1 cellular context compared by ENCODE assay signal in genomic region chr2:112626604-112627059, GRCh38.
TF ChIP-seq lines count a peak whose summit lies in the region.

No MANE protein-coding gene starts in this region.

TF ChIP-seq in GM12878, 131 proteins besides CTCF, POLR2A, EP300 and RAD21 (continued from another document and continues in another):
- TF ChIP-seq, protein P1, sequence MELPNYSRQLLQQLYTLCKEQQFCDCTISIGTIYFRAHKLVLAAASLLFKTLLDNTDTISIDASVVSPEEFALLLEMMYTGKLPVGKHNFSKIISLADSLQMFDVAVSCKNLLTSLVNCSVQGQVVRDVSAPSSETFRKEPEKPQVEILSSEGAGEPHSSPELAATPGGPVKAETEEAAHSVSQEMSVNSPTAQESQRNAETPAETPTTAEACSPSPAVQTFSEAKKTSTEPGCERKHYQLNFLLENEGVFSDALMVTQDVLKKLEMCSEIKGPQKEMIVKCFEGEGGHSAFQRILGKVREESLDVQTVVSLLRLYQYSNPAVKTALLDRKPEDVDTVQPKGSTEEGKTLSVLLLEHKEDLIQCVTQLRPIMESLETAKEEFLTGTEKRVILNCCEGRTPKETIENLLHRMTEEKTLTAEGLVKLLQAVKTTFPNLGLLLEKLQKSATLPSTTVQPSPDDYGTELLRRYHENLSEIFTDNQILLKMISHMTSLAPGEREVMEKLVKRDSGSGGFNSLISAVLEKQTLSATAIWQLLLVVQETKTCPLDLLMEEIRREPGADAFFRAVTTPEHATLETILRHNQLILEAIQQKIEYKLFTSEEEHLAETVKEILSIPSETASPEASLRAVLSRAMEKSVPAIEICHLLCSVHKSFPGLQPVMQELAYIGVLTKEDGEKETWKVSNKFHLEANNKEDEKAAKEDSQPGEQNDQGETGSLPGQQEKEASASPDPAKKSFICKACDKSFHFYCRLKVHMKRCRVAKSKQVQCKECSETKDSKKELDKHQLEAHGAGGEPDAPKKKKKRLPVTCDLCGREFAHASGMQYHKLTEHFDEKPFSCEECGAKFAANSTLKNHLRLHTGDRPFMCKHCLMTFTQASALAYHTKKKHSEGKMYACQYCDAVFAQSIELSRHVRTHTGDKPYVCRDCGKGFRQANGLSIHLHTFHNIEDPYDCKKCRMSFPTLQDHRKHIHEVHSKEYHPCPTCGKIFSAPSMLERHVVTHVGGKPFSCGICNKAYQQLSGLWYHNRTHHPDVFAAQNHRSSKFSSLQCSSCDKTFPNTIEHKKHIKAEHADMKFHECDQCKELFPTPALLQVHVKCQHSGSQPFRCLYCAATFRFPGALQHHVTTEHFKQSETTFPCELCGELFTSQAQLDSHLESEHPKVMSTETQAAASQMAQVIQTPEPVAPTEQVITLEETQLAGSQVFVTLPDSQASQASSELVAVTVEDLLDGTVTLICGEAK (IDR thresholded peaks at IDR 0.05; ENCODE audit: borderline replicate concordance) = no peak
- no peak for TF ChIP-seq WRNIP1 (IDR thresholded peaks at IDR 0.05; ENCODE audit: borderline replicate concordance, low read depth, low read length)
- peak; percentile 50; the same call in 1 of the 2 replicates for TF ChIP-seq IKZF1 (conservative IDR thresholded peaks at IDR 0.05)
- TF ChIP-seq, protein P2, sequence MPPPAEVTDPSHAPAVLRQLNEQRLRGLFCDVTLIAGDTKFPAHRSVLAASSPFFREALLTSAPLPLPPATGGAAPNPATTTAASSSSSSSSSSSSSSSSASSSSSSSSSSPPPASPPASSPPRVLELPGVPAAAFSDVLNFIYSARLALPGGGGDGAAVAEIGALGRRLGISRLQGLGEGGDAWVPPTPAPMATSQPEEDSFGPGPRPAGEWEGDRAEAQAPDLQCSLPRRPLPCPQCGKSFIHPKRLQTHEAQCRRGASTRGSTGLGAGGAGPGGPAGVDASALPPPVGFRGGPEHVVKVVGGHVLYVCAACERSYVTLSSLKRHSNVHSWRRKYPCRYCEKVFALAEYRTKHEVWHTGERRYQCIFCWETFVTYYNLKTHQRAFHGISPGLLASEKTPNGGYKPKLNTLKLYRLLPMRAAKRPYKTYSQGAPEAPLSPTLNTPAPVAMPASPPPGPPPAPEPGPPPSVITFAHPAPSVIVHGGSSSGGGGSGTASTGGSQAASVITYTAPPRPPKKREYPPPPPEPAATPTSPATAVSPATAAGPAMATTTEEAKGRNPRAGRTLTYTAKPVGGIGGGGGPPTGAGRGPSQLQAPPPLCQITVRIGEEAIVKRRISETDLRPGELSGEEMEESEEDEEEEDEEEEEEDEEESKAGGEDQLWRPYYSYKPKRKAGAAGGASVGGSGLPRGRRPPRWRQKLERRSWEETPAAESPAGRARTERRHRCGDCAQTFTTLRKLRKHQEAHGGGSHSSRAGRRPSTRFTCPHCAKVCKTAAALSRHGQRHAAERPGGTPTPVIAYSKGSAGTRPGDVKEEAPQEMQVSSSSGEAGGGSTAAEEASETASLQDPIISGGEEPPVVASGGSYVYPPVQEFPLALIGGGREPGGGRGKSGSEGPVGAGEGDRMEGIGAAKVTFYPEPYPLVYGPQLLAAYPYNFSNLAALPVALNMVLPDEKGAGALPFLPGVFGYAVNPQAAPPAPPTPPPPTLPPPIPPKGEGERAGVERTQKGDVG (CRISPR knock-in tag; IDR thresholded peaks at IDR 0.05) = no peak
- no peak for TF ChIP-seq BRCA1 (IDR thresholded peaks at IDR 0.05; ENCODE audit: low read depth, low read length)
- TF ChIP-seq POLR2AphosphoS5 (IDR thresholded peaks at IDR 0.05; ENCODE audit: low read length) = no peak
- peak in 1 of 2 experiments; percentile 26; a peak in 1 of 4 replicates for TF ChIP-seq IKZF2 (IDR thresholded peaks at IDR 0.05)
- no peak for TF ChIP-seq MAX (IDR thresholded peaks at IDR 0.05; ENCODE audit: low read depth, low read length)
- no peak for TF ChIP-seq SKIL (IDR thresholded peaks at IDR 0.05; ENCODE audit: low read depth, poor library complexity, severe bottlenecking)
- no peak for TF ChIP-seq ETV6 (conservative IDR thresholded peaks at IDR 0.05 in 1 of 2, IDR thresholded peaks at IDR 0.05 in 1 of 2; ENCODE audit: borderline replicate concordance in 1 of 2, low read depth in 1 of 2)
- no peak for TF ChIP-seq ATF3 (IDR thresholded peaks at IDR 0.05; ENCODE audit: borderline replicate concordance, extremely low read depth, low read depth, low read length)
- no peak for TF ChIP-seq TCF7 (IDR thresholded peaks at IDR 0.05; ENCODE audit: borderline replicate concordance)
- no peak for TF ChIP-seq CEBPZ (IDR thresholded peaks at IDR 0.05; ENCODE audit: low read depth, low read length)
- TF ChIP-seq NFYA (IDR thresholded peaks at IDR 0.05; ENCODE audit: borderline replicate concordance, low read depth, low read length) = no peak
- TF ChIP-seq NFIC (IDR thresholded peaks at IDR 0.05; ENCODE audit: low read depth, low read length) = no peak
- TF ChIP-seq IRF3 (IDR thresholded peaks at IDR 0.05) = no peak
- TF ChIP-seq TBL1XR1 (IDR thresholded peaks at IDR 0.05; ENCODE audit: low read depth, low read length) = no peak
- TF ChIP-seq KDM1A (IDR thresholded peaks at IDR 0.05; ENCODE audit: borderline replicate concordance) = no peak
- no peak for TF ChIP-seq MYB (IDR thresholded peaks at IDR 0.05; ENCODE audit: borderline replicate concordance, low read depth, low read length)
- no peak for TF ChIP-seq PKNOX1 (IDR thresholded peaks at IDR 0.05)
- TF ChIP-seq RELA (IDR thresholded peaks at IDR 0.05; ENCODE audit: borderline replicate concordance, partially characterized antibody) = no peak
- no peak for TF ChIP-seq HDAC2 (IDR thresholded peaks at IDR 0.05)
- peak; percentile 39; the same call in 1 of the 2 replicates for TF ChIP-seq MTA2 (IDR thresholded peaks at IDR 0.05; ENCODE audit: low read depth)
- TF ChIP-seq IRF4 (IDR thresholded peaks at IDR 0.05; ENCODE audit: low read depth, low read length) = 0 out of 2 replicates have a peak, but pooled peaks have one; percentile 33
- no peak for TF ChIP-seq ZNF384 (IDR thresholded peaks at IDR 0.05; ENCODE audit: borderline replicate concordance, low read depth, low read length)
- TF ChIP-seq, protein P3, sequence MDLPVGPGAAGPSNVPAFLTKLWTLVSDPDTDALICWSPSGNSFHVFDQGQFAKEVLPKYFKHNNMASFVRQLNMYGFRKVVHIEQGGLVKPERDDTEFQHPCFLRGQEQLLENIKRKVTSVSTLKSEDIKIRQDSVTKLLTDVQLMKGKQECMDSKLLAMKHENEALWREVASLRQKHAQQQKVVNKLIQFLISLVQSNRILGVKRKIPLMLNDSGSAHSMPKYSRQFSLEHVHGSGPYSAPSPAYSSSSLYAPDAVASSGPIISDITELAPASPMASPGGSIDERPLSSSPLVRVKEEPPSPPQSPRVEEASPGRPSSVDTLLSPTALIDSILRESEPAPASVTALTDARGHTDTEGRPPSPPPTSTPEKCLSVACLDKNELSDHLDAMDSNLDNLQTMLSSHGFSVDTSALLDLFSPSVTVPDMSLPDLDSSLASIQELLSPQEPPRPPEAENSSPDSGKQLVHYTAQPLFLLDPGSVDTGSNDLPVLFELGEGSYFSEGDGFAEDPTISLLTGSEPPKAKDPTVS (IDR thresholded peaks at IDR 0.05; ENCODE audit: low read depth, low read length) = no peak
- TF ChIP-seq SIX5 (IDR thresholded peaks at IDR 0.05; ENCODE audit: low read depth, low read length, severe bottlenecking) = no peak
- no peak for TF ChIP-seq CUX1 (IDR thresholded peaks at IDR 0.05; ENCODE audit: insufficient replicate concordance, low read depth, low read length)
